ENCODE assay signal across 21 cellular contexts in genomic region chr7:157495177-157495553, GRCh38.
A peak's percentile ranks its signal among the peaks of the same experiment; 100 is the strongest.
DNase-seq lines count a peak whose midpoint lies in the region; ATAC-seq lines count a peak whose summit lies in the region.
"Had no signal": no experiment of that assay in that cellular context is flagged by ENCODE, and none has a peak within 500 bp of the region (broad histone marks: within the 10 kb centered on the region; RNA-seq: fewer than 3 reads in every experiment).

No MANE protein-coding gene starts in this region.

- peaks cover 34% of the 10 kb centered on the region for H3K4me1 Mint-ChIP-seq in activated naive CD4-positive, alpha-beta T cell treated with anti-CD3 and anti-CD28 coated beads, Interleukin-2, amount 10 ng/mL, durations not matched to agents 7 days and 5 days
- H3K4me1 Mint-ChIP-seq: mesothelial cell of epicardium had no signal

- no peak for DNase-seq in activated naive CD4-positive, alpha-beta T cell treated with anti-CD3 and anti-CD28 coated beads, Interleukin-2, amount 50 U/mL, for 72 hours (ENCODE audit: low spot score in 2 of 2)
- DNase-seq in activated naive CD4-positive, alpha-beta T cell treated with anti-CD3 and anti-CD28 coated beads, Interleukin-2, amount 10 ng/mL, durations not matched to agents 7 days and 5 days = no peak
- DNase-seq in activated CD8-positive, alpha-beta memory T cell treated with anti-CD3 and anti-CD28 coated beads, Interleukin-2, amount 50 U/mL, for 48 hours = peak; percentile 34
- no peak for DNase-seq in stimulated activated naive CD8-positive, alpha-beta T cell treated with anti-CD3 and anti-CD28 coated beads, Interleukin-15, Interleukin-2, amounts not matched to agents 100 U/mL and 50 U/mL, for 24 hours
- DNase-seq in G401 (ENCODE audit: low spot score) = no peak
- DNase-seq: COR-L47, GDM1, GM23248, Kasumi-1, kidney, MV-4-11, naive B cell, NCI-H146, NCI-H2107, NCI-H82, substantia nigra, upper lobe of left lung had no signal

- no peak overlapping the region for H3K4me3 Mint-ChIP-seq in activated naive CD4-positive, alpha-beta T cell treated with anti-CD3 and anti-CD28 coated beads, Interleukin-2, amount 10 ng/mL, durations not matched to agents 7 days and 5 days
- H3K4me3 Mint-ChIP-seq: mesothelial cell of epicardium, naive B cell had no signal

- in situ Hi-C loops in G401 (cut with HindIII; ENCODE audit: low sequenced_read_pairs) = no loop called here

- H3K36me3 Mint-ChIP-seq in activated naive CD4-positive, alpha-beta T cell treated with anti-CD3 and anti-CD28 coated beads, Interleukin-2, amount 50 U/mL, for 72 hours = peaks cover 6 to 28% of the 10 kb centered on the region in 2 donors
- peaks cover 26% of the 10 kb centered on the region for H3K36me3 Mint-ChIP-seq in activated naive CD4-positive, alpha-beta T cell treated with anti-CD3 and anti-CD28 coated beads, Interleukin-2, amount 10 ng/mL, durations not matched to agents 7 days and 5 days
- H3K36me3 Mint-ChIP-seq: mesothelial cell of epicardium, naive B cell had no signal

- H3K27ac Mint-ChIP-seq in activated naive CD4-positive, alpha-beta T cell treated with anti-CD3 and anti-CD28 coated beads, Interleukin-2, amount 50 U/mL, for 72 hours = peak overlapping the region; percentile 9 to 74
- H3K27ac Mint-ChIP-seq in activated naive CD4-positive, alpha-beta T cell treated with anti-CD3 and anti-CD28 coated beads, Interleukin-2, amount 10 ng/mL, durations not matched to agents 7 days and 5 days = no peak overlapping the region
- H3K27ac Mint-ChIP-seq: mesothelial cell of epicardium, naive B cell had no signal

- CTCF ChIA-PET in activated naive CD4-positive, alpha-beta T cell treated with anti-CD3 and anti-CD28 coated beads, Interleukin-2, amount 10 ng/mL, durations not matched to agents 7 days and 5 days (lab: Charles Lee) = no interaction called here

- H3K9me3 Mint-ChIP-seq in activated naive CD4-positive, alpha-beta T cell treated with anti-CD3 and anti-CD28 coated beads, Interleukin-2, amount 50 U/mL, for 72 hours = peaks cover 4 to 10% of the 10 kb centered on the region in 2 donors
- H3K9me3 Mint-ChIP-seq in activated naive CD4-positive, alpha-beta T cell treated with anti-CD3 and anti-CD28 coated beads, Interleukin-2, amount 10 ng/mL, durations not matched to agents 7 days and 5 days = peaks cover 19% of the 10 kb centered on the region

- peak; percentile 59 to 64 for ATAC-seq in activated naive CD4-positive, alpha-beta T cell treated with anti-CD3 and anti-CD28 coated beads, Interleukin-2, amount 50 U/mL, for 72 hours
- ATAC-seq in HG02870 (IDR thresholded peaks at IDR 0.05; ENCODE audit: unreplicated experiment) (peak; percentile 46), HG03469 (IDR thresholded peaks at IDR 0.05; ENCODE audit: unreplicated experiment) (no peak)
- peak; percentile 60 for ATAC-seq in stimulated activated naive CD8-positive, alpha-beta T cell treated with anti-CD3 and anti-CD28 coated beads, Interleukin-15, Interleukin-2, amounts not matched to agents 100 U/mL and 50 U/mL, for 24 hours
- ATAC-seq: psoas muscle had no signal

- peaks cover 42% of the 10 kb centered on the region for H3K27me3 Mint-ChIP-seq in activated naive CD4-positive, alpha-beta T cell treated with anti-CD3 and anti-CD28 coated beads, Interleukin-2, amount 10 ng/mL, durations not matched to agents 7 days and 5 days
